Comparison of ENCODE assay signal across 2 cellular contexts in genomic region chr1:54782156-54782555, GRCh38.
TF ChIP-seq lines count a peak whose summit lies in the region.

No MANE protein-coding gene starts in this region.

TF ChIP-seq in IMR-90, 13 proteins besides CTCF, POLR2A, EP300 and RAD21 (continued from another document):
- no peak for TF ChIP-seq MAFK (IDR thresholded peaks at IDR 0.05; ENCODE audit: low read depth, low read length)

TF ChIP-seq in WTC11, 78 proteins besides CTCF, POLR2A, EP300 and RAD21:
- no peak for TF ChIP-seq E2F5 (CRISPR knock-in tag; IDR thresholded peaks at IDR 0.05)
- no peak for TF ChIP-seq ELF4 (CRISPR knock-in tag; IDR thresholded peaks at IDR 0.05; ENCODE audit: low read depth)
- no peak for TF ChIP-seq GRHL2 (CRISPR knock-in tag; IDR thresholded peaks at IDR 0.05; ENCODE audit: insufficient replicate concordance, severe bottlenecking)
- no peak for TF ChIP-seq ATF1 (CRISPR knock-in tag; IDR thresholded peaks at IDR 0.05)
- no peak for TF ChIP-seq AR (CRISPR knock-in tag; IDR thresholded peaks at IDR 0.05)
- no peak for TF ChIP-seq EMX1 (CRISPR knock-in tag; IDR thresholded peaks at IDR 0.05)
